ENCODE assay signal across 22 cellular contexts in genomic region chrX:134694935-134695334, GRCh38. TPM values are rescaled to one million over a fixed set of nuclear protein-coding genes. Genes with fewer than 3 reads are reported as not detected.
"Had no signal": no experiment of that assay in that cellular context is flagged by ENCODE, and none has a peak within 500 bp of the region (broad histone marks: within the 10 kb centered on the region; RNA-seq: fewer than 3 reads in every experiment).

No MANE protein-coding gene starts in this region.

- FAIRE-seq: endometrium had no signal

- DNase-seq: effector memory CD4-positive, alpha-beta T cell; glutamatergic neuron; islet precursor cell; mucosa of descending colon; natural killer cell; nucleus accumbens; ovary; right cardiac atrium; spleen; stimulated activated CD4-positive, alpha-beta T cell treated with anti-CD3 and anti-CD28 coated beads, Interleukin-15, amount 100 ng/mL, for 24 hours; stimulated activated CD4-positive, alpha-beta T cell treated with anti-CD3 and anti-CD28 coated beads, Interleukin-1b, Interleukin-23, amount 100 ng/mL, for 48 hours; stimulated activated CD4-positive, alpha-beta T cell treated with anti-CD3 and anti-CD28 coated beads, Interleukin-4, amount 100 ng/mL, for 24 hours; tibial artery; upper lobe of left lung; uterus had no signal

- H3K27me3 ChIP-seq: gastroesophageal sphincter, neural progenitor cell, ovary, spleen, tibial artery, upper lobe of left lung, uterus had no signal

- H3K4me2 ChIP-seq: neural progenitor cell had no signal

- H2AFZ ChIP-seq: neural progenitor cell had no signal

- H3K9me3 ChIP-seq: esophagus muscularis mucosa, gastroesophageal sphincter, mucosa of descending colon, ovary, spleen, tibial artery, upper lobe of left lung, uterus had no signal

- H3K27ac ChIP-seq: esophagus muscularis mucosa, gastroesophageal sphincter, neural progenitor cell, ovary, tibial artery, upper lobe of left lung, uterus had no signal

- H3K36me3 ChIP-seq: esophagus muscularis mucosa, gastroesophageal sphincter, neural progenitor cell, ovary, spleen, tibial artery, upper lobe of left lung, uterus had no signal

- H3K9ac ChIP-seq: neural progenitor cell had no signal

- H3K4me1 ChIP-seq: esophagus muscularis mucosa, gastroesophageal sphincter, neural progenitor cell, spleen, tibial artery, upper lobe of left lung, uterus had no signal

- H3K4me3 ChIP-seq: esophagus muscularis mucosa, gastroesophageal sphincter, mucosa of descending colon, neural progenitor cell, ovary, spleen, tibial artery, upper lobe of left lung, uterus had no signal

RNA-seq across cellular contexts. Expression of gene PLAC1, which starts 36.7 kb away (rescaled TPM):
- total RNA-seq: esophagus muscularis mucosa, gastroesophageal sphincter, left lobe of liver, mucosa of descending colon, natural killer cell, posterior vena cava, right cardiac atrium, spleen, temporal lobe, upper lobe of left lung had no signal
- polyA plus RNA-seq: right cardiac atrium, spleen had no signal
